27 cellular contexts compared by ENCODE assay signal in the genomic region with DNA sequence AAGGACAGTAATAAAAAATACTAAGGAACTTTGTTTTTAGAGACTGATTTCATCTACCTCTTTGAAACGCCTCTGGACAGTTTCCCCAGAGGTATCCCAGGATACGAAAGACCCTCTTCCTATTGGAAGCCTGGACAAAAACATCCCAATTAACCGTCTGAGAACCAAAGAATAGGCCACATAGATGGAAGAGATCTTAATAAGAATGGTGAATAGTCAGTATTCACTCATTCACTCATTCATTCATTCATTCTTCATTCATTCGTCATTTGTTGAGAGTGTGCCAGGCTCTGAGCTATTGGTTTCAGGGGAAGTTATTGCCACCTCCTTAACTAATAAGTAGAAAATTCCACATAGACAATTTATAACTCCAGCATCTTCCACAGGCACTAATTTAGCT.
"Had no signal": no experiment of that assay in that cellular context is flagged by ENCODE, and none has a peak within 500 bp of the region (broad histone marks: within the 10 kb centered on the region; RNA-seq: fewer than 3 reads in every experiment).

No MANE protein-coding gene starts in this region.

- DNase-seq: stimulated activated CD4-positive, alpha-beta T cell treated with anti-CD3 and anti-CD28 coated beads, Interleukin-2, amount 100 ng/mL, for 48 hours; stimulated activated CD4-positive, alpha-beta T cell treated with anti-CD3 and anti-CD28 coated beads, Interleukin-4, amount 100 ng/mL, for 1 hour; stimulated activated CD4-positive, alpha-beta T cell treated with anti-CD3 and anti-CD28 coated beads, Interleukin-4, amount 100 ng/mL, for 24 hours; stimulated activated CD4-positive, alpha-beta T cell treated with anti-CD3 and anti-CD28 coated beads, Interleukin-4, amount 100 ng/mL, for 4 hours; stimulated activated CD8-positive, alpha-beta memory T cell treated with anti-CD3 and anti-CD28 coated beads, Interleukin-4, amount 100 ng/mL, for 48 hours; stimulated activated naive B cell treated with anti-CD40 and anti-IgM and Interleukin-4, amounts not matched to agents 10 μg/mL and 1 μg/mL and 100 μg/mL, for 72 hours; stimulated activated naive CD4-positive, alpha-beta T cell; stimulated activated naive CD4-positive, alpha-beta T cell treated with Interleukin-2 at 50 U/mL for 16 hours; stimulated activated naive CD8-positive, alpha-beta T cell treated with anti-CD3 and anti-CD28 coated beads, Interleukin-15, amount 100 ng/mL, for 72 hours; stimulated activated naive CD8-positive, alpha-beta T cell treated with anti-CD3 and anti-CD28 coated beads, Interleukin-15, Interleukin-2, amounts not matched to agents 100 U/mL and 50 U/mL, for 24 hours; stomach; substantia nigra; testis; thyroid gland; tibial artery; transverse colon; trophoblast cell; upper lobe of left lung; upper lobe of right lung; uterus had no signal

- H3K4me3 ChIP-seq: stomach, suprapubic skin, testis, thoracic aorta, thyroid gland, tibial artery, tibial nerve, transverse colon, upper lobe of left lung, upper lobe of right lung, uterus, vagina had no signal

- H3K4me1 ChIP-seq: stomach, suprapubic skin, testis, thyroid gland, tibial artery, tibial nerve, transverse colon, upper lobe of left lung, upper lobe of right lung, uterus, vagina had no signal

- H3K9me3 ChIP-seq: stomach, suprapubic skin, testis, thoracic aorta, thyroid gland, tibial artery, tibial nerve, transverse colon, upper lobe of left lung, upper lobe of right lung, uterus, vagina had no signal

- FAIRE-seq: urothelium cell line had no signal

- H3K27ac ChIP-seq: stomach, suprapubic skin, testis, thoracic aorta, thyroid gland, tibial artery, tibial nerve, transverse colon, upper lobe of left lung, upper lobe of right lung, uterus, vagina had no signal

- H3K36me3 ChIP-seq: stomach, suprapubic skin, thoracic aorta, thyroid gland, tibial artery, tibial nerve, transverse colon, upper lobe of left lung, upper lobe of right lung, uterus, vagina had no signal

- H3K27me3 ChIP-seq: stomach, suprapubic skin, testis, thyroid gland, tibial artery, tibial nerve, transverse colon, upper lobe of left lung, upper lobe of right lung, uterus, vagina had no signal

- ATAC-seq: stimulated activated effector memory CD8-positive, alpha-beta T cell treated with anti-CD3 and anti-CD28 coated beads, Interleukin-12 subunit alpha, Interleukin-12 subunit beta, amount 100 ng/mL, for 72 hours; stimulated activated memory B cell treated with anti-CD40 and anti-IgM and Interleukin-4, amounts not matched to agents 10 μg/mL and 1 μg/mL and 100 μg/mL, for 72 hours; stimulated activated naive B cell treated with anti-CD40 and anti-IgM and Interleukin-4, amounts not matched to agents 10 μg/mL and 1 μg/mL and 100 μg/mL, for 72 hours; stimulated activated naive CD8-positive, alpha-beta T cell treated with anti-CD3 and anti-CD28 coated beads, Interleukin-15, amount 100 ng/mL, for 72 hours; stimulated activated naive CD8-positive, alpha-beta T cell treated with anti-CD3 and anti-CD28 coated beads, Interleukin-15, Interleukin-2, amounts not matched to agents 100 U/mL and 50 U/mL, for 24 hours; upper lobe of right lung had no signal
